ENCODE assay signal across 8 cellular contexts in genomic region chr2:231707625-231708049, GRCh38. TPM values are rescaled to one million over a fixed set of nuclear protein-coding genes. Genes with fewer than 3 reads are reported as not detected.
DNase-seq lines count a peak whose midpoint lies in the region; ATAC-seq and TF ChIP-seq lines count a peak whose summit lies in the region.

No MANE protein-coding gene starts in this region.

- no peak for DNase-seq in activated T-cell treated with anti-CD3 and anti-CD28 coated beads, Interleukin-2, amount 50 U/mL, for 24 hours
- peak; percentile 29 for DNase-seq in fibroblast of peridontal ligament (ENCODE audit: extremely low read depth)
- DNase-seq in progenitor cell of endocrine pancreas (ENCODE audit: low spot score, unreplicated experiment): no peak
- DNase-seq in medulla oblongata (ENCODE audit: extremely low spot score): no peak
- DNase-seq in AG08396 (ENCODE audit: low spot score): no peak

- H3K27me3 Mint-ChIP-seq in activated T-cell treated with anti-CD3 and anti-CD28 coated beads, Interleukin-2, amount 50 U/mL, for 24 hours: no peaks in the 10 kb centered on the region
- H3K27me3 Mint-ChIP-seq in progenitor cell of endocrine pancreas: no peaks in the 10 kb centered on the region

- H3K27ac Mint-ChIP-seq in activated T-cell treated with anti-CD3 and anti-CD28 coated beads, Interleukin-2, amount 50 U/mL, for 24 hours: peak overlapping the region; percentile 100
- peak overlapping the region; percentile 100 for H3K27ac Mint-ChIP-seq in progenitor cell of endocrine pancreas

- peak; percentile 3 for ATAC-seq in HG03175 (IDR thresholded peaks at IDR 0.05; ENCODE audit: unreplicated experiment)
- no peak for ATAC-seq in HG02623 (IDR thresholded peaks at IDR 0.05; ENCODE audit: unreplicated experiment)

- H3K4me3 ChIP-seq in GM08714 (ENCODE audit: low read length): peak overlapping the region; percentile 61; the same call in 1 of the 2 replicates

- H3K4me1 Mint-ChIP-seq in activated T-cell treated with anti-CD3 and anti-CD28 coated beads, Interleukin-2, amount 50 U/mL, for 24 hours (ENCODE audit: low read depth): peaks cover 34% of the 10 kb centered on the region
- H3K4me1 Mint-ChIP-seq in progenitor cell of endocrine pancreas (ENCODE audit: low read depth): peaks cover 15% of the 10 kb centered on the region

- H3K36me3 Mint-ChIP-seq in activated T-cell treated with anti-CD3 and anti-CD28 coated beads, Interleukin-2, amount 50 U/mL, for 24 hours (ENCODE audit: low read depth): peaks cover 60% of the 10 kb centered on the region
- H3K36me3 Mint-ChIP-seq in progenitor cell of endocrine pancreas (ENCODE audit: insufficient read depth): peaks cover 17% of the 10 kb centered on the region

- H3K4me3 Mint-ChIP-seq in activated T-cell treated with anti-CD3 and anti-CD28 coated beads, Interleukin-2, amount 50 U/mL, for 24 hours: peak overlapping the region; percentile 96
- peak overlapping the region; percentile 87 for H3K4me3 Mint-ChIP-seq in progenitor cell of endocrine pancreas (ENCODE audit: low read depth)

- no peak for TF ChIP-seq CTCF in progenitor cell of endocrine pancreas (IDR thresholded peaks at IDR 0.05; ENCODE audit: unreplicated experiment)

- H3K9me3 Mint-ChIP-seq in activated T-cell treated with anti-CD3 and anti-CD28 coated beads, Interleukin-2, amount 50 U/mL, for 24 hours: no peaks in the 10 kb centered on the region
- H3K9me3 Mint-ChIP-seq in progenitor cell of endocrine pancreas (ENCODE audit: low read depth): no peaks in the 10 kb centered on the region

RNA-seq across cellular contexts. Expression of gene PTMA, which starts 0.7 kb away (rescaled TPM):
- total RNA-seq in progenitor cell of endocrine pancreas: 1,066 and 1,116 TPM in 2 replicates
